20 cellular contexts compared by ENCODE assay signal in the genomic region with DNA sequence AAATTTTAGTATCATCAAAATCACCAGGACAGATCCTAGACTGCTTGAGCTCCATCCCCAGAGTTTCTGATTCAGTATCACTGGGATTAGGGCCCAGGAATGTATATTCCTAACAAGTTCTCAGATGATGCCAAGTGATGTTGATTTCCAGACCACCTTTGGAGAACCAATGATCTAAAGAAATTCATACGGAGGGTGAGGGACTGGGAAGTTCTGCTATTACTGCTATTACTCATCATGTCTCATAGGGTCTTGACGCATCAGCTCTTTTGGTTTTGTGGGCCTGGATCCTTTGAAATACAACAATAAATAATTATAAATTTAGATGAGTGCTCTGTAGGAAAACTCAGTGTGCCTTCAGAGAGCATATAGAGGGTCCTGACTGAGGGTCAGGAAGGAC. TPM values are rescaled to one million over a fixed set of nuclear protein-coding genes. Genes with fewer than 3 reads are reported as not detected.
A peak's percentile ranks its signal among the peaks of the same experiment; 100 is the strongest.
DNase-seq lines count a peak whose midpoint lies in the region; ATAC-seq, FAIRE-seq and TF ChIP-seq lines count a peak whose summit lies in the region.
"Had no signal": no experiment of that assay in that cellular context is flagged by ENCODE, and none has a peak within 500 bp of the region (broad histone marks: within the 10 kb centered on the region; RNA-seq: fewer than 3 reads in every experiment).

No MANE protein-coding gene starts in this region.

- peaks cover 7% of the 10 kb centered on the region for H3K4me1 Mint-ChIP-seq in astrocyte (ENCODE audit: low read depth, unreplicated experiment)
- H3K4me1 Mint-ChIP-seq in nephron progenitor cell, result peaks cover 24% of the 10 kb centered on the region
- peaks cover 7% of the 10 kb centered on the region for H3K4me1 Mint-ChIP-seq in activated CD4-positive, alpha-beta T cell treated with anti-CD3 and anti-CD28 coated beads, Interleukin-2, amount 10 ng/mL, durations not matched to agents 24 days and 14 days

- no peaks in the 10 kb centered on the region for H3K36me3 ChIP-seq in KMS-11 (ENCODE audit: insufficient read depth)
- no peaks in the 10 kb centered on the region for H3K36me3 ChIP-seq in astrocyte (ENCODE audit: insufficient read depth, low read length)
- no peaks in the 10 kb centered on the region for H3K36me3 ChIP-seq in adrenal gland (replicated peaks in 1 of 2)
- H3K36me3 ChIP-seq: BLaER1, HAP-1 had no signal

- 85 to 92% (median 88%) methylated on average over 2 of the region's 2 CpGs for WGBS in adrenal gland, 4 donors

- ATAC-seq in GM21717 (IDR thresholded peaks at IDR 0.05; ENCODE audit: unreplicated experiment), result no peak
- ATAC-seq: CD8-positive, alpha-beta T cell; Right ventricle myocardium inferior had no signal

- DNase-seq in EH (ENCODE audit: low read depth) (peak; percentile 49), astrocyte (ENCODE audit: low read depth) (peak; percentile 56), nephron progenitor cell (no peak), adrenal gland (no peak), NCI-H1694 treated with DMSO at 0.1 percent for 48 hours (lab: John Stamatoyannopoulos, UW) (no peak)
- no peak for DNase-seq in activated CD4-positive, alpha-beta T cell treated with anti-CD3 and anti-CD28 coated beads, Interleukin-2, amount 10 ng/mL, durations not matched to agents 24 days and 14 days
- DNase-seq: CD8-positive, alpha-beta T cell; DMS79; GF-D8; NCI-H1092; NCI-H146; NCI-H2107; NCI-H2227 treated with DMSO at 0.1 percent for 48 hours had no signal

- H3K9ac ChIP-seq in KMS-11, result peak overlapping the region; percentile 57; the same call in 1 of the 2 replicates
- no peak overlapping the region for H3K9ac ChIP-seq in astrocyte (ENCODE audit: low read length)
- H3K9ac ChIP-seq: BLaER1 had no signal

- H3K27me3 Mint-ChIP-seq in astrocyte (ENCODE audit: low read depth, unreplicated experiment), result peaks cover 10% of the 10 kb centered on the region
- H3K27me3 Mint-ChIP-seq in nephron progenitor cell (ENCODE audit: low read depth, poor library complexity), result no peaks in the 10 kb centered on the region
- H3K27me3 Mint-ChIP-seq in activated CD4-positive, alpha-beta T cell treated with anti-CD3 and anti-CD28 coated beads, Interleukin-2, amount 10 ng/mL, durations not matched to agents 24 days and 14 days, result peaks cover 32% of the 10 kb centered on the region

- H3K27ac Mint-ChIP-seq in astrocyte (ENCODE audit: unreplicated experiment) (no peak overlapping the region), nephron progenitor cell (peak overlapping the region; percentile 72)
- no peak overlapping the region for H3K27ac Mint-ChIP-seq in activated CD4-positive, alpha-beta T cell treated with anti-CD3 and anti-CD28 coated beads, Interleukin-2, amount 10 ng/mL, durations not matched to agents 24 days and 14 days
- H3K27ac Mint-ChIP-seq: CD8-positive, alpha-beta T cell; IgD-negative memory B cell had no signal

- H3K9me3 Mint-ChIP-seq in astrocyte (ENCODE audit: unreplicated experiment) (peaks cover 3% of the 10 kb centered on the region), nephron progenitor cell (peaks cover 23% of the 10 kb centered on the region)
- peaks cover 11% of the 10 kb centered on the region for H3K9me3 Mint-ChIP-seq in activated CD4-positive, alpha-beta T cell treated with anti-CD3 and anti-CD28 coated beads, Interleukin-2, amount 10 ng/mL, durations not matched to agents 24 days and 14 days

- TF ChIP-seq POLR2A in adrenal gland (IDR thresholded peaks at IDR 0.05), result no peak

- no peak for FAIRE-seq in astrocyte (lab: Jason Lieb, UNC)

- H3K4me3 Mint-ChIP-seq in astrocyte (ENCODE audit: unreplicated experiment), result no peak overlapping the region
- no peak overlapping the region for H3K4me3 Mint-ChIP-seq in nephron progenitor cell
- H3K4me3 Mint-ChIP-seq in activated CD4-positive, alpha-beta T cell treated with anti-CD3 and anti-CD28 coated beads, Interleukin-2, amount 10 ng/mL, durations not matched to agents 24 days and 14 days, result no peak overlapping the region
- H3K4me3 Mint-ChIP-seq: CD8-positive, alpha-beta T cell; IgD-negative memory B cell had no signal

- no peaks in the 10 kb centered on the region for H3K79me2 ChIP-seq in KMS-11 (ENCODE audit: insufficient read depth, low read depth)
- H3K79me2 ChIP-seq in astrocyte (ENCODE audit: insufficient read depth, low read length), result no peaks in the 10 kb centered on the region

- H3K36me3 Mint-ChIP-seq in astrocyte (ENCODE audit: low read depth, unreplicated experiment), result no peaks in the 10 kb centered on the region
- peaks cover 16% of the 10 kb centered on the region for H3K36me3 Mint-ChIP-seq in nephron progenitor cell (ENCODE audit: low read depth)
- no peaks in the 10 kb centered on the region for H3K36me3 Mint-ChIP-seq in activated CD4-positive, alpha-beta T cell treated with anti-CD3 and anti-CD28 coated beads, Interleukin-2, amount 10 ng/mL, durations not matched to agents 24 days and 14 days (ENCODE audit: low read depth)
- H3K36me3 Mint-ChIP-seq: CD8-positive, alpha-beta T cell had no signal

- H3K4me3 ChIP-seq in KMS-11 (IDR thresholded peaks at IDR 0.05; ENCODE audit: insufficient read depth, low read depth, low read length), result no peak overlapping the region
- H3K4me3 ChIP-seq in astrocyte (ENCODE audit: insufficient read depth, low read depth, low read length), result no peak overlapping the region
- no peak overlapping the region for H3K4me3 ChIP-seq in adrenal gland
- H3K4me3 ChIP-seq: BLaER1, HAP-1 had no signal

- H3K4me2 ChIP-seq in KMS-11 (peak overlapping the region; percentile 48; the same call in 1 of the 2 replicates), astrocyte (ENCODE audit: low read length) (peak overlapping the region; percentile 12)
- H3K4me2 ChIP-seq: BLaER1 had no signal

- peaks cover 7% of the 10 kb centered on the region for H3K9me3 ChIP-seq in astrocyte (ENCODE audit: insufficient read depth, low read depth, low read length)
- no peaks in the 10 kb centered on the region for H3K9me3 ChIP-seq in adrenal gland (replicated peaks in 1 of 3)

- H4K20me1 ChIP-seq in KMS-11 (ENCODE audit: insufficient read depth) (no peaks in the 10 kb centered on the region), astrocyte (ENCODE audit: insufficient read depth, low read length) (no peaks in the 10 kb centered on the region)
- H4K20me1 ChIP-seq: BLaER1 had no signal

- H3K27ac ChIP-seq in KMS-11 (peak overlapping the region; percentile 88), astrocyte (ENCODE audit: low read depth, low read length) (no peak overlapping the region), adrenal gland (no peak overlapping the region)
- H3K27ac ChIP-seq: BLaER1 had no signal

- intact Hi-C loops in adrenal gland (cut with DNase I), result no loop called here
- intact Hi-C loops in activated CD4-positive, alpha-beta T cell treated with anti-CD3 and anti-CD28 coated beads, Interleukin-2, amount 10 ng/mL, durations not matched to agents 24 days and 14 days (cut with micrococcal nuclease), result no loop called here

- peaks cover 60% of the 10 kb centered on the region for H3K4me1 ChIP-seq in KMS-11 (ENCODE audit: low read depth, poor library complexity, severe bottlenecking)
- peaks cover 10% of the 10 kb centered on the region for H3K4me1 ChIP-seq in astrocyte (ENCODE audit: insufficient read depth, low read length)
- H3K4me1 ChIP-seq in adrenal gland (replicated peaks in 1 of 2), result peaks cover 0 to 7% of the 10 kb centered on the region in 2 donors

- H2AFZ ChIP-seq in KMS-11 (ENCODE audit: low read depth) (no peak overlapping the region), astrocyte (ENCODE audit: low read depth, low read length) (no peak overlapping the region)

- TF ChIP-seq CTCF in KMS-11 (conservative IDR thresholded peaks at IDR 0.05; ENCODE audit: low read depth, low read length), result no peak
- TF ChIP-seq CTCF in astrocyte (IDR thresholded peaks at IDR 0.05; ENCODE audit: insufficient read depth, low read depth, low read length), result no peak
- TF ChIP-seq CTCF in nephron progenitor cell (IDR thresholded peaks at IDR 0.05), result no peak
- TF ChIP-seq CTCF in adrenal gland (IDR thresholded peaks at IDR 0.05), result no peak

- H3K27me3 ChIP-seq in KMS-11 (ENCODE audit: insufficient read depth, low read depth) (no peaks in the 10 kb centered on the region), astrocyte (ENCODE audit: insufficient read depth, low read length) (peaks cover 16% of the 10 kb centered on the region), adrenal gland (peaks cover 25% of the 10 kb centered on the region)

RNA-seq across cellular contexts. Expression of gene LGI2, which starts 59.8 kb away (rescaled TPM):
- total RNA-seq in astrocyte, result 0.27 and 0.77 TPM in 2 replicates
- 1 to 10 TPM in 7 of 8 donors, under 1 TPM in 1; 0.72 to 4.9 (median 2.8) TPM for total RNA-seq in adrenal gland
- 1 to 10 TPM in 1 of 3 donors, under 1 TPM in 2; 0.24 to 1.7 (median 0.44) TPM for polyA plus RNA-seq in adrenal gland
- total RNA-seq in activated CD4-positive, alpha-beta T cell treated with anti-CD3 and anti-CD28 coated beads, Interleukin-2, amount 10 ng/mL, durations not matched to agents 24 days and 14 days, result not detected in 2 replicates
- total RNA-seq: CD8-positive, alpha-beta T cell; HT-29 had no signal
- polyA plus RNA-seq: IgD-negative memory B cell had no signal

Comparison
In these comparisons a context has a peak if more than half of its experiments do, and no peak if none do; other contexts are left out.
1. DNase-seq: peak in EH (single experiment) and astrocyte (single experiment); none in nephron progenitor cell (single experiment), adrenal gland (0 of 7), activated CD4-positive, alpha-beta T cell treated with anti-CD3 and anti-CD28 coated beads, Interleukin-2, amount 10 ng/mL, durations not matched to agents 24 days and 14 days (single experiment) and NCI-H1694 treated with DMSO at 0.1 percent for 48 hours (single experiment).